18 cellular contexts compared by ENCODE assay signal in the genomic region with DNA sequence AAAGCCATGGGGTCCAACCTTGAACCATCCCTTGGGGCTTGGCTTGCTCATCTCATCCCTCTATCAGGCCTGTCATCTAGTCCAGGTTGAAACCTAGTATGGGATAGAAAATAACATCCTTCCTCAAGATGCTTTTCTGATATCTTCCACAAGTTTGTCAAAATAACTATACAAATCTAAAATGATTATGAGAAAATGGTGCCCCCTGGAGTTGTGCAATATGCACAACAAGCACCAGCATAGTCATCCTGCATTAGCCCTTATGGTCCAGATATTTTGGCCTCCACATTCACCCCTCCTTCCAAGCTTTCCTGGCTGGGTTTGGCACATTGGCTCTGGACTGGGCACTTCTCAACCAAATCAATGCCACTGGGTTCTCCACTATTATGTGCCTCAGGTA.
DNase-seq lines count a peak whose midpoint lies in the region; ATAC-seq, FAIRE-seq and TF ChIP-seq lines count a peak whose summit lies in the region.
"Had no signal": no experiment of that assay in that cellular context is flagged by ENCODE, and none has a peak within 500 bp of the region (broad histone marks: within the 10 kb centered on the region; RNA-seq: fewer than 3 reads in every experiment).

No MANE protein-coding gene starts in this region.

- no peak overlapping the region for H3K27ac ChIP-seq in HCT116 (ENCODE audit: low read depth, low read length)
- no peak overlapping the region for H3K27ac ChIP-seq in K562 (ENCODE audit: extremely low read depth, low read depth, low read length)
- H3K27ac ChIP-seq: BLaER1 treated with 17β-estradiol and CSF1 and Interleukin-3, amounts not matched to agents 10 nM and 100 nM had no signal

- RAD21 ChIA-PET in HCT116 (lab: Charles Lee; ENCODE audit: low non-redundant PET in 1 of 2, low total read pairs in 2 of 2, uncharacterized antibody in 2 of 2, unreplicated experiment in 2 of 2): no interaction called here

- H4K20me1 ChIP-seq in HCT116 (ENCODE audit: insufficient read depth) (no peaks in the 10 kb centered on the region), K562 (replicated peaks; ENCODE audit: control insufficient read depth, insufficient read depth, low read length) (no peaks in the 10 kb centered on the region)
- H4K20me1 ChIP-seq: BLaER1 treated with 17β-estradiol and CSF1 and Interleukin-3, amounts not matched to agents 10 nM and 100 nM had no signal

- H3K4me2 ChIP-seq in HCT116 (ENCODE audit: low read length) (no peak overlapping the region), K562 (ENCODE audit: insufficient read depth, low read length) (no peak overlapping the region)
- H3K4me2 ChIP-seq: BLaER1 treated with 17β-estradiol and CSF1 and Interleukin-3, amounts not matched to agents 10 nM and 100 nM had no signal

- H3K4me1 ChIP-seq in BE2C (no peaks in the 10 kb centered on the region), HCT116 (ENCODE audit: control insufficient read depth in 1 of 2, insufficient read depth in 2 of 2, low read length in 2 of 2) (peaks cover 4 to 5% of the 10 kb centered on the region in 2 experiments), K562 (replicated peaks in 1 of 2; ENCODE audit: control insufficient read depth in 2 of 2, insufficient read depth in 2 of 2, low read length in 2 of 2) (peaks cover 5 to 7% of the 10 kb centered on the region in 2 experiments; a peak in 3 of 5 replicates)
- H3K4me1 ChIP-seq: BLaER1 treated with 17β-estradiol and CSF1 and Interleukin-3, amounts not matched to agents 10 nM and 100 nM; HAP-1 had no signal

- H3K4me3 Mint-ChIP-seq in mesothelial cell of epicardium: no peak overlapping the region
- H3K4me3 Mint-ChIP-seq: CD8-positive, alpha-beta memory T cell had no signal

- H3K9me3 Mint-ChIP-seq in mesothelial cell of epicardium: peaks cover 5% of the 10 kb centered on the region
- H3K9me3 Mint-ChIP-seq: CD8-positive, alpha-beta memory T cell had no signal

- no peaks in the 10 kb centered on the region for H3K36me3 Mint-ChIP-seq in mesothelial cell of epicardium

- no peak for TF ChIP-seq EP300 in K562 (IDR thresholded peaks at IDR 0.05; ENCODE audit: low read length)

- intact Hi-C loops in HCT116 (cut with micrococcal nuclease) (no loop called here), K562 (cut with micrococcal nuclease) (no loop called here)

- H3K27me3 Mint-ChIP-seq in mesothelial cell of epicardium (ENCODE audit: low read depth): no peaks in the 10 kb centered on the region

- TF ChIP-seq CTCF in BE2C (IDR thresholded peaks at IDR 0.05; ENCODE audit: low read depth, low read length) (peak; percentile 32), HCT116 (IDR thresholded peaks at IDR 0.05 in 2 of 3, conservative IDR thresholded peaks at IDR 0.05 in 1 of 3; ENCODE audit: borderline replicate concordance in 1 of 3, insufficient read depth in 1 of 3, low read depth in 2 of 3, low read length in 2 of 3) (peak in 2 of 3 experiments; percentile 17 to 51; a peak in 2 of 6 replicates), K562 (IDR thresholded peaks at IDR 0.05 in 2 of 3, conservative IDR thresholded peaks at IDR 0.05 in 1 of 3; ENCODE audit: insufficient read depth in 2 of 3, low read depth in 1 of 3, low read length in 3 of 3) (peak in 2 of 3 experiments; percentile 25 to 54; a peak in 3 of 6 replicates), mesothelial cell of epicardium (IDR thresholded peaks at IDR 0.05; ENCODE audit: unreplicated experiment) (peak; percentile 17)

- no peak for TF ChIP-seq POLR2A in HCT116 (IDR thresholded peaks at IDR 0.05; ENCODE audit: borderline replicate concordance, extremely low read depth, insufficient read depth, insufficient read length)
- no peak for TF ChIP-seq POLR2A in K562 (conservative IDR thresholded peaks at IDR 0.05)

- H3K4me1 Mint-ChIP-seq in mesothelial cell of epicardium: peaks cover 1% of the 10 kb centered on the region

- no peaks in the 10 kb centered on the region for H3K79me2 ChIP-seq in HCT116 (ENCODE audit: insufficient read depth, low read length)
- H3K79me2 ChIP-seq in K562 (ENCODE audit: control insufficient read depth, insufficient read depth, low read length): no peaks in the 10 kb centered on the region

- H3K9me1 ChIP-seq in K562 (ENCODE audit: control insufficient read depth, insufficient read depth, low read length): no peaks in the 10 kb centered on the region

- POLR2A ChIA-PET in HCT116 (lab: Charles Lee) (interaction anchor here (1.2 kb wide), 1 partner anchor 10 kb away, joined by 3 read pairs; no protein-coding TSS in a partner anchor), K562 (lab: Yijun Ruan, JAX) (no interaction called here)

- in situ Hi-C loops in K562 (cut with MboI): no loop called here

- no peaks in the 10 kb centered on the region for H3K27me3 ChIP-seq in BE2C
- H3K27me3 ChIP-seq in HCT116 (ENCODE audit: insufficient read depth, low read length): no peaks in the 10 kb centered on the region
- no peaks in the 10 kb centered on the region for H3K27me3 ChIP-seq in K562 (ENCODE audit: control insufficient read depth in 2 of 2, insufficient read depth in 2 of 2, low read length in 2 of 2)
- H3K27me3 ChIP-seq: BLaER1 treated with 17β-estradiol and CSF1 and Interleukin-3, amounts not matched to agents 10 nM and 100 nM had no signal

- H3K9me3 ChIP-seq in BE2C (no peaks in the 10 kb centered on the region), HCT116 (ENCODE audit: control insufficient read depth in 1 of 2, insufficient read depth in 1 of 2, low read depth in 1 of 2, low read length in 2 of 2) (no peaks in the 10 kb centered on the region), K562 (replicated peaks; ENCODE audit: control insufficient read depth, insufficient read depth, low read depth, low read length) (no peaks in the 10 kb centered on the region)
- H3K9me3 ChIP-seq: BLaER1 treated with 17β-estradiol and CSF1 and Interleukin-3, amounts not matched to agents 10 nM and 100 nM; HAP-1 had no signal

- H3K4me3 ChIP-seq in BE2C (ENCODE audit: low read depth, low read length): no peak overlapping the region
- no peak overlapping the region for H3K4me3 ChIP-seq in HCT116 (replicated peaks in 1 of 2; ENCODE audit: low read depth in 1 of 2, low read length in 2 of 2)
- H3K4me3 ChIP-seq in K562: no peak overlapping the region
- H3K4me3 ChIP-seq: BLaER1 treated with 17β-estradiol and CSF1 and Interleukin-3, amounts not matched to agents 10 nM and 100 nM; HAP-1 had no signal

- BruUV-seq in HCT116 (replicated peaks; lab: Mats Ljungman, UMichigan) (no TSS peak), K562 (replicated peaks; lab: Mats Ljungman, UMichigan) (no TSS peak)

- ATAC-seq in HCT116 (no peak), K562 (no peak), HG03039 (IDR thresholded peaks at IDR 0.05; ENCODE audit: unreplicated experiment) (no peak), GM19324 (IDR thresholded peaks at IDR 0.05; ENCODE audit: low FRiP score, unreplicated experiment) (no peak)
- ATAC-seq: HepG2 had no signal

- H3K36me3 ChIP-seq in BE2C (no peaks in the 10 kb centered on the region), HCT116 (ENCODE audit: control insufficient read depth in 1 of 2, insufficient read depth in 2 of 2, low read length in 2 of 2) (no peaks in the 10 kb centered on the region), K562 (ENCODE audit: control insufficient read depth, insufficient read depth, low read length) (no peaks in the 10 kb centered on the region)
- H3K36me3 ChIP-seq: BLaER1 treated with 17β-estradiol and CSF1 and Interleukin-3, amounts not matched to agents 10 nM and 100 nM; HAP-1 had no signal

- no peak overlapping the region for H3K27ac Mint-ChIP-seq in mesothelial cell of epicardium
- H3K27ac Mint-ChIP-seq: CD8-positive, alpha-beta memory T cell had no signal

- no peak overlapping the region for H2AFZ ChIP-seq in HCT116 (ENCODE audit: low read depth, low read length, poor library complexity, severe bottlenecking)
- no peak overlapping the region for H2AFZ ChIP-seq in K562 (ENCODE audit: low read depth, low read length)

- DNase-seq in BE2C (no peak), HCT116 (ENCODE audit: low read depth, low spot score) (no peak), K562 (ENCODE audit: extremely low read depth in 1 of 4, low spot score in 3 of 4) (no peak), mesothelial cell of epicardium (ENCODE audit: low spot score in 2 of 2, unreplicated experiment in 2 of 2) (no peak), HuH-7 (ENCODE audit: low spot score) (no peak), NCI-H748 treated with DMSO at 0.1 percent for 48 hours (lab: John Stamatoyannopoulos, UW) (no peak)
- DNase-seq: CD8-positive, alpha-beta memory T cell; EL; MV-4-11; NCI-H1417 treated with DMSO at 0.1 percent for 48 hours; NCI-H2029; NCI-H2171; NCI-H446 had no signal

- H3K9me2 ChIP-seq in HCT116 (ENCODE audit: insufficient read depth): no peaks in the 10 kb centered on the region

- H3K9ac ChIP-seq in HCT116 (ENCODE audit: low read length): no peak overlapping the region
- H3K9ac ChIP-seq in K562 (ENCODE audit: insufficient read depth in 1 of 2, low read depth in 2 of 2, low read length in 2 of 2): no peak overlapping the region
- H3K9ac ChIP-seq: BLaER1 treated with 17β-estradiol and CSF1 and Interleukin-3, amounts not matched to agents 10 nM and 100 nM had no signal

- no peak for TF ChIP-seq RAD21 in HCT116 (IDR thresholded peaks at IDR 0.05; ENCODE audit: low read depth)
- TF ChIP-seq RAD21 in K562 (CRISPR knock-in tag; conservative IDR thresholded peaks at IDR 0.05 in 1 of 2, IDR thresholded peaks at IDR 0.05 in 1 of 2): no peak

- CTCF ChIA-PET in HCT116 (lab: Charles Lee) (no interaction called here), K562 (lab: Yijun Ruan, JAX; ENCODE audit: low intra/inter-chr PET ratio) (no interaction called here)

- no peak for FAIRE-seq in K562 (lab: Jason Lieb, UNC)
- FAIRE-seq: HepG2 had no signal

TF ChIP-seq in HCT116, 20 proteins besides CTCF, POLR2A, EP300 and RAD21 (continues in another document):
- TF ChIP-seq SP1 (IDR thresholded peaks at IDR 0.05; ENCODE audit: low read depth): no peak
- TF ChIP-seq, protein P1, sequence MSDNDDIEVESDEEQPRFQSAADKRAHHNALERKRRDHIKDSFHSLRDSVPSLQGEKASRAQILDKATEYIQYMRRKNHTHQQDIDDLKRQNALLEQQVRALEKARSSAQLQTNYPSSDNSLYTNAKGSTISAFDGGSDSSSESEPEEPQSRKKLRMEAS (IDR thresholded peaks at IDR 0.05): no peak

TF ChIP-seq in K562, 482 proteins besides CTCF, POLR2A, EP300 and RAD21 (continues in another document):
- TF ChIP-seq ADNP (tag; IDR thresholded peaks at IDR 0.05) (0 out of 2 replicates have a peak, but pooled peaks have one; percentile 51), CEBPB (tag; IDR thresholded peaks at IDR 0.05) (peak; percentile 34; the same call in 1 of the 2 replicates), ZBTB17 (CRISPR knock-in tag; IDR thresholded peaks at IDR 0.05) (no peak), CHD4 (IDR thresholded peaks at IDR 0.05; ENCODE audit: insufficient read depth, insufficient replicate concordance, low read depth, low read length, poor library complexity, severe bottlenecking) (peak; percentile 41)
